In the genomic region with DNA sequence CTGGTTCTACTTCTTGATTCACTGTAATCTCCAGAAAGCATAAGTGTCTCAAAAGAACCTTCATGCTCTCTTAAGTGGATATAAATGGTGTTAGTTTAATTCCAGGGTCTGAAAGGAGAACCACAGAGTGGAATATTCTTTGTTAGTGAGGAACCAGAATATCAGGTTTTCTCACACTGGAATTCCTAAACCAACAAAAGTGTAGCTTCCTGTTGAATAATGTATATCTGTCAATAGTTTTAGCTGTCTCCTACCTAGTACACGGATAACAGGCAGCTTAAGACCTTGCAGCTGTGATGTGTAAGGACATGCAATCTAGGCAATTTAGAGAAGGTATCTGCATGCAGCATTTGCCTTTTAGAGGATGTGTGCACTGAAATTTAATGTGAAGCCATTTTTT, we compare ENCODE assay signal across 29 cellular contexts. TPM values are rescaled to one million over a fixed set of nuclear protein-coding genes. Genes with fewer than 3 reads are reported as not detected.
DNase-seq lines count a peak whose midpoint lies in the region; ATAC-seq and TF ChIP-seq lines count a peak whose summit lies in the region.
"Had no signal": no experiment of that assay in that cellular context is flagged by ENCODE, and none has a peak within 500 bp of the region (broad histone marks: within the 10 kb centered on the region; RNA-seq: fewer than 3 reads in every experiment).

No MANE protein-coding gene starts in this region.

- H3K27ac ChIP-seq in VCaP (peak overlapping the region; percentile 84), tibial artery (no peak overlapping the region)
- H3K27ac ChIP-seq: ascending aorta; BLaER1 treated with 17β-estradiol and CSF1 and Interleukin-3, amounts not matched to agents 10 nM and 100 nM; hepatocyte; HL-60; uterus had no signal

- DNase-seq in DMS79 treated with DMSO at 0.1 percent for 48 hours (lab: John Stamatoyannopoulos, UW) (peak; percentile 70), NCI-H187 treated with DMSO at 0.1 percent for 48 hours (lab: John Stamatoyannopoulos, UW) (peak; percentile 59), osteocyte (ENCODE audit: extremely low spot score, unreplicated experiment) (no peak), tibial artery (no peak)
- DNase-seq: activated B cell treated with CpG ODN at 0.5 μM for 24 hours; activated CD4-positive, alpha-beta T cell treated with anti-CD3 and anti-CD28 coated beads, Interleukin-2, amount 50 U/mL, for 48 hours; cerebellar nuclear complex; COR-L47; left ventricle myocardium superior; midbrain; naive thymus-derived CD8-positive, alpha-beta T cell; NCI-H1092 treated with DMSO at 0.1 percent for 48 hours; NCI-H2171; NCI-H526 treated with DMSO at 0.1 percent for 48 hours; retina; stimulated activated CD4-positive, alpha-beta T cell treated with anti-CD3 and anti-CD28 coated beads, Interleukin-2, amount 100 ng/mL, for 48 hours; uterus had no signal

- intact Hi-C loops in tibial artery (cut with DNase I; ENCODE audit: low total_unique reads): no loop called here

- no peak overlapping the region for H3K4me3 ChIP-seq in tibial artery
- H3K4me3 ChIP-seq: ascending aorta; BLaER1 treated with 17β-estradiol and CSF1 and Interleukin-3, amounts not matched to agents 10 nM and 100 nM; hepatocyte; uterus had no signal

- no peak overlapping the region for H3K4me3 Mint-ChIP-seq in osteocyte (ENCODE audit: unreplicated experiment)
- H3K4me3 Mint-ChIP-seq: activated B cell treated with CpG ODN at 0.5 μM for 24 hours; activated naive CD8-positive, alpha-beta T cell; naive thymus-derived CD8-positive, alpha-beta T cell; stimulated activated memory B cell treated with anti-CD40 and anti-IgM and Interleukin-4, amounts not matched to agents 10 μg/mL and 1 μg/mL and 100 μg/mL, for 72 hours; T-helper 2 cell treated with Interferon-gamma antibody and Interleukin-4, amounts not matched to agents 5 μg/mL and 100 μg/mL, for 36 hours had no signal

- peaks cover 82% of the 10 kb centered on the region for H3K4me1 Mint-ChIP-seq in osteocyte (ENCODE audit: unreplicated experiment)
- H3K4me1 Mint-ChIP-seq: activated B cell treated with CpG ODN at 0.5 μM for 24 hours; naive thymus-derived CD8-positive, alpha-beta T cell; stimulated activated memory B cell treated with anti-CD40 and anti-IgM and Interleukin-4, amounts not matched to agents 10 μg/mL and 1 μg/mL and 100 μg/mL, for 72 hours had no signal

- no peaks in the 10 kb centered on the region for H3K27me3 ChIP-seq in tibial artery
- H3K27me3 ChIP-seq: ascending aorta; BLaER1 treated with 17β-estradiol and CSF1 and Interleukin-3, amounts not matched to agents 10 nM and 100 nM; hepatocyte; uterus had no signal

- H3K27me3 Mint-ChIP-seq in osteocyte (ENCODE audit: unreplicated experiment): no peaks in the 10 kb centered on the region
- H3K27me3 Mint-ChIP-seq: activated B cell treated with CpG ODN at 0.5 μM for 24 hours; activated naive CD8-positive, alpha-beta T cell; naive thymus-derived CD8-positive, alpha-beta T cell; stimulated activated memory B cell treated with anti-CD40 and anti-IgM and Interleukin-4, amounts not matched to agents 10 μg/mL and 1 μg/mL and 100 μg/mL, for 72 hours had no signal

- peak overlapping the region; percentile 72 for H3K27ac Mint-ChIP-seq in osteocyte (ENCODE audit: unreplicated experiment)
- H3K27ac Mint-ChIP-seq: activated B cell treated with CpG ODN at 0.5 μM for 24 hours; activated naive CD8-positive, alpha-beta T cell; naive thymus-derived CD8-positive, alpha-beta T cell; stimulated activated memory B cell treated with anti-CD40 and anti-IgM and Interleukin-4, amounts not matched to agents 10 μg/mL and 1 μg/mL and 100 μg/mL, for 72 hours; T-helper 2 cell treated with Interferon-gamma antibody and Interleukin-4, amounts not matched to agents 5 μg/mL and 100 μg/mL, for 36 hours had no signal

- TF ChIP-seq CTCF in VCaP (conservative IDR thresholded peaks at IDR 0.05): no peak
- TF ChIP-seq CTCF in osteocyte (IDR thresholded peaks at IDR 0.05): no peak
- TF ChIP-seq CTCF in tibial artery (IDR thresholded peaks at IDR 0.05): no peak

- H3K9me3 Mint-ChIP-seq in osteocyte (ENCODE audit: unreplicated experiment): no peaks in the 10 kb centered on the region
- H3K9me3 Mint-ChIP-seq: activated B cell treated with CpG ODN at 0.5 μM for 24 hours; stimulated activated memory B cell treated with anti-CD40 and anti-IgM and Interleukin-4, amounts not matched to agents 10 μg/mL and 1 μg/mL and 100 μg/mL, for 72 hours; T-helper 2 cell treated with Interferon-gamma antibody and Interleukin-4, amounts not matched to agents 5 μg/mL and 100 μg/mL, for 36 hours had no signal

- peaks cover 76% of the 10 kb centered on the region for H3K36me3 Mint-ChIP-seq in osteocyte (ENCODE audit: unreplicated experiment)
- H3K36me3 Mint-ChIP-seq: activated naive CD8-positive, alpha-beta T cell; naive thymus-derived CD8-positive, alpha-beta T cell; stimulated activated memory B cell treated with anti-CD40 and anti-IgM and Interleukin-4, amounts not matched to agents 10 μg/mL and 1 μg/mL and 100 μg/mL, for 72 hours had no signal

- no peaks in the 10 kb centered on the region for H3K36me3 ChIP-seq in tibial artery
- H3K36me3 ChIP-seq: BLaER1 treated with 17β-estradiol and CSF1 and Interleukin-3, amounts not matched to agents 10 nM and 100 nM; uterus had no signal

- ATAC-seq in HG03175 (IDR thresholded peaks at IDR 0.05; ENCODE audit: unreplicated experiment) (no peak), HG03469 (IDR thresholded peaks at IDR 0.05; ENCODE audit: unreplicated experiment) (no peak)
- ATAC-seq: HCT116; left ventricle myocardium superior; naive thymus-derived CD8-positive, alpha-beta T cell; SK-N-SH treated with all-trans-retinoic acid at 6 μM for 48 hours had no signal

- H3K4me1 ChIP-seq in tibial artery: peaks cover 0 to 71% (median 20%) of the 10 kb centered on the region in 4 donors
- H3K4me1 ChIP-seq: BLaER1 treated with 17β-estradiol and CSF1 and Interleukin-3, amounts not matched to agents 10 nM and 100 nM had no signal

- H3K9me3 ChIP-seq in tibial artery: no peaks in the 10 kb centered on the region
- H3K9me3 ChIP-seq: ascending aorta; BLaER1 treated with 17β-estradiol and CSF1 and Interleukin-3, amounts not matched to agents 10 nM and 100 nM; uterus had no signal

RNA-seq across cellular contexts. Expression of a gene that starts 24.0 kb away (rescaled TPM):
- 241 and 249 TPM in 2 replicates for total RNA-seq in osteocyte
- total RNA-seq: activated B cell treated with CpG ODN at 0.5 μM for 24 hours; naive thymus-derived CD8-positive, alpha-beta T cell had no signal

Comparison
In these comparisons a context has a peak if more than half of its experiments do, and no peak if none do; other contexts are left out.
1. DNase-seq: peak in DMS79 treated with DMSO at 0.1 percent for 48 hours (single experiment) and NCI-H187 treated with DMSO at 0.1 percent for 48 hours (single experiment); none in osteocyte (single experiment) and tibial artery (0 of 2).